ENCODE assay signal across 7 cellular contexts in the genomic region with DNA sequence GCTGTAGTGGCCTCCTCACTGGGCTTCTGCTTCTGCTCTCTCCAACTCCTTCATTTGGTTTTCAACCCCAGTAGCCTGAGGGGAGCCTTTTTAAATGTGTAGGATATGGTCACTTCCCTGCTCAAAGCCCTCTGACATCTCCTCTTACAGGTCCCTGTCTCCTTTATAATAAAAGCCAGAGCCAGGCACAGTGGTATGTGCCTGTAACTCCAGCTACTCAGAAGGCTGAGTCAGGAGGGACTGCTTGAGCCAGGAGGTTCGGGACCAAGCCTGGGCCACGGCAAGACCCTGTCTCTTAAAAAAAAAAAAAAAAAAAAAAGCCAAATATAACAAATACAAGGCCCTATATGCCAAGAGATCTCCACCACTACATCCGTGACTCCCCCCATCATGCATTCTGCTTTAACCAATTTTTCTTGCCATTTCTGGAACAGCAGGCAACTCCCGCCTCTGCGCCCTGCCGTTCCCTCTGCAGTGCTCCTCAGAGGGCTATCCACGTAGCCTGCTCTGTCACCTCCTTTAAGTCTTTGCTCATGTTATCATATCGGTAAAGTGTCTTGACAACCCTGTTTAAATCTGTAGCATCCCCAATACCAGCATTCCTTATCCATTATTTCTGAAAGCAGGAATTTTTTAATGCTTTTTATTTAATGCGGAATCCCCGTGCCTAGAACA. TPM values are rescaled to one million over a fixed set of nuclear protein-coding genes. Genes with fewer than 3 reads are reported as not detected.
DNase-seq lines count a peak whose midpoint lies in the region; ATAC-seq and TF ChIP-seq lines count a peak whose summit lies in the region.

No MANE protein-coding gene starts in this region.

- H2AFZ ChIP-seq in GM23338 = no peak overlapping the region; the same call in 1 of the 2 replicates

- peaks cover 36% of the 10 kb centered on the region for H4K20me1 ChIP-seq in GM23338 (replicated peaks; ENCODE audit: insufficient read depth)

- intact Hi-C loops in right cardiac atrium (cut with DNase I) (no loop called here), spleen (cut with DNase I; ENCODE audit: low total_unique reads) (no loop called here)

- peaks cover 3% of the 10 kb centered on the region for H3K36me3 ChIP-seq in GM23338 (ENCODE audit: insufficient read depth)
- H3K36me3 ChIP-seq in spleen = peaks cover 0 to 39% (median 11%) of the 10 kb centered on the region in 6 donors

- peak overlapping the region; percentile 41 for H3K4me3 Mint-ChIP-seq in GM23338

- peaks cover 42% of the 10 kb centered on the region for H3K36me3 Mint-ChIP-seq in GM23338 (ENCODE audit: low read depth)

- H3K27me3 ChIP-seq in GM23338 (ENCODE audit: insufficient read depth) = no peaks in the 10 kb centered on the region
- no peaks in the 10 kb centered on the region for H3K27me3 ChIP-seq in right cardiac atrium (ENCODE audit: control insufficient read depth, insufficient read depth)
- H3K27me3 ChIP-seq in spleen (replicated peaks in 1 of 7) = no peaks in the 10 kb centered on the region

- peak overlapping the region; percentile 62 for H3K4me3 ChIP-seq in GM23338
- peak overlapping the region; percentile 65 for H3K4me3 ChIP-seq in right cardiac atrium (ENCODE audit: low read length)
- peak overlapping the region in 6 of 8 donors; percentile 61 to 77 (median 70) for H3K4me3 ChIP-seq in spleen

- H3K27ac ChIP-seq in GM23338 (ENCODE audit: low read depth) (no peak overlapping the region), VCaP (peak overlapping the region; percentile 74), right cardiac atrium (ENCODE audit: low read length) (no peak overlapping the region), spleen (peak overlapping the region in 6 of 8 donors; percentile 86 to 94 (median 90))

- DNase-seq in GM23338 (ENCODE audit: low spot score) (peak; percentile 18), right cardiac atrium (no peak), spleen (no peak), dermis blood vessel endothelial cell (no peak), NK-92 (lab: John Stamatoyannopoulos, UW; ENCODE audit: unreplicated experiment) (no peak), GM19240 (ENCODE audit: insufficient read length, low spot score) (no peak)

- no peak for TF ChIP-seq POLR2A in spleen (IDR thresholded peaks at IDR 0.05)

- H3K27me3 Mint-ChIP-seq in GM23338 (ENCODE audit: insufficient read depth, low read depth, poor library complexity) = peaks cover 12% of the 10 kb centered on the region

- ATAC-seq in GM23338 (no peak), right cardiac atrium (no peak)

- WGBS in right cardiac atrium = 88% methylated on average over 10 of the region's 10 CpGs
- WGBS in spleen, 5 donors = 90 to 96% (median 92%) methylated on average over 10 of the region's 10 CpGs

- H3K4me2 ChIP-seq in GM23338 = peak overlapping the region; percentile 79

- H3K9me3 Mint-ChIP-seq in GM23338 = no peaks in the 10 kb centered on the region

- no peaks in the 10 kb centered on the region for H3K9me3 ChIP-seq in right cardiac atrium (ENCODE audit: control insufficient read depth, low read length)
- H3K9me3 ChIP-seq in spleen = no peaks in the 10 kb centered on the region

- TF ChIP-seq CTCF in GM23338 (conservative IDR thresholded peaks at IDR 0.05; ENCODE audit: low read depth in 2 of 2) (no peak), VCaP (conservative IDR thresholded peaks at IDR 0.05) (no peak), spleen (IDR thresholded peaks at IDR 0.05 in 8 of 11, conservative IDR thresholded peaks at IDR 0.05 in 3 of 11) (no peak)

- H3K79me2 ChIP-seq in GM23338 (replicated peaks; ENCODE audit: insufficient read depth) = 0 out of 2 replicates have a peak, but pooled peaks cover 3% of the 10 kb centered on the region

- peaks cover 11% of the 10 kb centered on the region for H3K4me1 Mint-ChIP-seq in GM23338

- peaks cover 33% of the 10 kb centered on the region for H3F3A ChIP-seq in GM23338 (replicated peaks; ENCODE audit: low read depth)

- H3K27ac Mint-ChIP-seq in GM23338 = no peak overlapping the region

- no peaks in the 10 kb centered on the region for H3K9me2 ChIP-seq in GM23338 (ENCODE audit: insufficient read depth)

- H3K4me1 ChIP-seq in GM23338 (ENCODE audit: insufficient read depth) (no peaks in the 10 kb centered on the region), right cardiac atrium (ENCODE audit: control insufficient read depth, insufficient read depth, low read length) (no peaks in the 10 kb centered on the region), spleen (peaks cover 4 to 25% (median 16%) of the 10 kb centered on the region in 6 donors)

TF ChIP-seq in GM23338, 12 proteins besides CTCF, POLR2A, EP300 and RAD21 (continues in another document):
- TF ChIP-seq NANOG (IDR thresholded peaks at IDR 0.05; ENCODE audit: borderline replicate concordance) (no peak), CREB1 (CRISPR knock-in tag; IDR thresholded peaks at IDR 0.05; ENCODE audit: low read depth) (no peak)
- TF ChIP-seq, protein P1, sequence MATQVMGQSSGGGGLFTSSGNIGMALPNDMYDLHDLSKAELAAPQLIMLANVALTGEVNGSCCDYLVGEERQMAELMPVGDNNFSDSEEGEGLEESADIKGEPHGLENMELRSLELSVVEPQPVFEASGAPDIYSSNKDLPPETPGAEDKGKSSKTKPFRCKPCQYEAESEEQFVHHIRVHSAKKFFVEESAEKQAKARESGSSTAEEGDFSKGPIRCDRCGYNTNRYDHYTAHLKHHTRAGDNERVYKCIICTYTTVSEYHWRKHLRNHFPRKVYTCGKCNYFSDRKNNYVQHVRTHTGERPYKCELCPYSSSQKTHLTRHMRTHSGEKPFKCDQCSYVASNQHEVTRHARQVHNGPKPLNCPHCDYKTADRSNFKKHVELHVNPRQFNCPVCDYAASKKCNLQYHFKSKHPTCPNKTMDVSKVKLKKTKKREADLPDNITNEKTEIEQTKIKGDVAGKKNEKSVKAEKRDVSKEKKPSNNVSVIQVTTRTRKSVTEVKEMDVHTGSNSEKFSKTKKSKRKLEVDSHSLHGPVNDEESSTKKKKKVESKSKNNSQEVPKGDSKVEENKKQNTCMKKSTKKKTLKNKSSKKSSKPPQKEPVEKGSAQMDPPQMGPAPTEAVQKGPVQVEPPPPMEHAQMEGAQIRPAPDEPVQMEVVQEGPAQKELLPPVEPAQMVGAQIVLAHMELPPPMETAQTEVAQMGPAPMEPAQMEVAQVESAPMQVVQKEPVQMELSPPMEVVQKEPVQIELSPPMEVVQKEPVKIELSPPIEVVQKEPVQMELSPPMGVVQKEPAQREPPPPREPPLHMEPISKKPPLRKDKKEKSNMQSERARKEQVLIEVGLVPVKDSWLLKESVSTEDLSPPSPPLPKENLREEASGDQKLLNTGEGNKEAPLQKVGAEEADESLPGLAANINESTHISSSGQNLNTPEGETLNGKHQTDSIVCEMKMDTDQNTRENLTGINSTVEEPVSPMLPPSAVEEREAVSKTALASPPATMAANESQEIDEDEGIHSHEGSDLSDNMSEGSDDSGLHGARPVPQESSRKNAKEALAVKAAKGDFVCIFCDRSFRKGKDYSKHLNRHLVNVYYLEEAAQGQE (IDR thresholded peaks at IDR 0.05; ENCODE audit: unreplicated experiment) = no peak

RNA-seq across cellular contexts. Expression of a gene that starts 9.4 kb away (rescaled TPM):
- 12.0 and 16.1 TPM in 2 replicates for total RNA-seq in GM23338 (2014; rRNA removed; shearing (Covaris generic))
- polyA plus RNA-seq in GM23338 (2016; fragmentation: Nextera tagmentation; extraction: Ambion mirVana) (10.8 and 12.7 TPM in 2 replicates), right cardiac atrium (5.0 TPM), spleen (1 to 10 TPM; 2.3 to 3.7 (median 3.1) TPM)
- total RNA-seq in right cardiac atrium (10 to 100 TPM in 1 of 4 donors, 1 to 10 TPM in 3; 4.4 to 11.9 (median 7.0) TPM), spleen (10 to 100 TPM in 1 of 7 donors, 1 to 10 TPM in 6; 2.2 to 10.2 (median 3.1) TPM), dermis blood vessel endothelial cell (14.8 and 21.4 TPM in 2 replicates)

RNA-seq across cellular contexts. Expression of a gene that starts 13.1 kb away (rescaled TPM):
- total RNA-seq in GM23338 (2014; rRNA removed; shearing (Covaris generic)) = 46.1 and 54.1 TPM in 2 replicates
- polyA plus RNA-seq in GM23338 (2016; fragmentation: Nextera tagmentation; extraction: Ambion mirVana) (51.7 and 58.3 TPM in 2 replicates), right cardiac atrium (20.9 TPM), spleen (10 to 100 TPM; 25.5 to 49.1 (median 41.9) TPM)
- total RNA-seq in right cardiac atrium (10 to 100 TPM; 26.9 to 46.2 (median 30.5) TPM), spleen (10 to 100 TPM; 17.6 to 36.3 (median 28.6) TPM), dermis blood vessel endothelial cell (61.3 and 61.9 TPM in 2 replicates)

RNA-seq across cellular contexts. Expression of a gene that starts 21.5 kb away (rescaled TPM):
- 37.9 and 44.3 TPM in 2 replicates for total RNA-seq in GM23338 (2014; rRNA removed; shearing (Covaris generic))
- 4.8 and 6.2 TPM in 2 replicates for polyA plus RNA-seq in GM23338 (2016; fragmentation: Nextera tagmentation; extraction: Ambion mirVana)
- total RNA-seq in right cardiac atrium = 1 to 10 TPM; 6.2 to 8.0 (median 7.5) TPM
- 3.6 TPM for polyA plus RNA-seq in right cardiac atrium
- 10 to 100 TPM in 3 of 7 donors, 1 to 10 TPM in 4; 7.1 to 10.4 (median 9.5) TPM for total RNA-seq in spleen
- polyA plus RNA-seq in spleen = 1 to 10 TPM; 2.7 to 5.7 (median 3.5) TPM
- 16.5 and 20.1 TPM in 2 replicates for total RNA-seq in dermis blood vessel endothelial cell

RNA-seq across cellular contexts. Expression of a gene that starts 28.9 kb away (rescaled TPM):
- 35.2 and 43.0 TPM in 2 replicates for total RNA-seq in GM23338 (2014; rRNA removed; shearing (Covaris generic))
- polyA plus RNA-seq in GM23338 (2016; fragmentation: Nextera tagmentation; extraction: Ambion mirVana) (27.3 and 29.7 TPM in 2 replicates), right cardiac atrium (29.4 TPM), spleen (10 to 100 TPM; 42.4 to 56.0 (median 49.5) TPM)
- total RNA-seq in right cardiac atrium (10 to 100 TPM; 34.8 to 41.1 (median 36.4) TPM), spleen (10 to 100 TPM; 35.5 to 54.7 (median 43.7) TPM), dermis blood vessel endothelial cell (16.0 and 17.1 TPM in 2 replicates)

RNA-seq across cellular contexts. Expression of a gene that starts 34.4 kb away (rescaled TPM):
- total RNA-seq in GM23338 (2014; rRNA removed; shearing (Covaris generic)) = 0.21 and 0.35 TPM in 2 replicates
- polyA plus RNA-seq in GM23338 (2016; fragmentation: Nextera tagmentation; extraction: Ambion mirVana) (3.3 and 3.9 TPM in 2 replicates), right cardiac atrium (1.6 TPM), spleen (100 to 1,000 TPM; 154 to 199 (median 179) TPM)
- total RNA-seq in right cardiac atrium (1 to 10 TPM; 1.1 to 3.6 (median 2.7) TPM), spleen (100 to 1,000 TPM in 1 of 7 donors, 10 to 100 TPM in 6; 38.5 to 105 (median 72.4) TPM), dermis blood vessel endothelial cell (not detected in 2 replicates)

Comparison
In these comparisons a context has a peak if more than half of its experiments do, and no peak if none do; other contexts are left out.
1. H3K27ac ChIP-seq: peak in VCaP (single experiment) and spleen (6 of 8); none in GM23338 (single experiment) and right cardiac atrium (single experiment).
2. Peak in every context shown above with its lines, with median percentiles within 50 percentile points of each other: H3K4me3 ChIP-seq.